In the genomic region with DNA sequence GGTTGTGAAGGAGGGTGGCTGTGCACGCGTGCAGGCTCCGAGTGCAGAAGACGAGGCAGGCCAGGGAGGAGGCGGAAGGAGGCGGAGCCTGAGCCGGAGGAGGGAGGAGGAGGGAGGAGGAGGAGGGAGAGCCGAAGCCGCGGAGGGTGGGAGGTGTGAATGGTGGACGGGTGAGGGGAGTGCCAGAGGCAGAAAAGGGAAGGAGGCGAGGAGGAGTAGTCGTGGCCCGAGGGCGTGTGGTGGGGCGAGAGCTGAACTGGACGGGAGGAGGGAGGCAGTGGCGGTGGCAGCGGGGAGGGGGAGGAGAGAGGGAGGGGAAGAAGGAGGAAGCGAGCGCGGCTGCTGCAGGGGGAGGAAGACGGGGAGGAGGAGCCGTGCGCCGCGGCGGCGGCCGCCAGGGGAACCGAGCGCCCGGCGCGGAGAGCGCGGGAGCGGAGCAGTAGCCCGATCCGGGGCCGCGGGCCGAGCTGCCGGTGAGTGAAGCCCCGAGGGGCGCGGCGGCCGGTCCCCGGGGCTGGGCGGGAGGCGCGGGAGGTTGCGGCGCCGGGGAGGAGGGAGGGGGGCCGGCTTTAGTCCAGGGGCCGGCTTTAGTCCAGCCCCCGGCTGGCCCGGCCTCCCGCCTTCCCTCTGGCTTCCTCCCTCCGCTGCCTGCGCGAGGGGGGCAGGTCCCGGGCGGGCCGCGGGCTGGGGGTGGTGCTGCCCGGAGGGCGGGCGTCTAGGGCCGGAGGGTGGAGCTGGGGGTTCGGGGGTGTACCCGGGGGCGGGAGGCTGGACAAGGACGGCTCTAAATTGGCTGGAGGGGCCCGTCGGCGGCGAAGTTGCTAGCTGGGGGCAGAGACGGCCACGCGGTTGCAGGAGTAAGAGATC, we compare ENCODE assay signal across 8 cellular contexts. TPM values are rescaled to one million over a fixed set of nuclear protein-coding genes. Genes with fewer than 3 reads are reported as not detected.
A peak's percentile ranks its signal among the peaks of the same experiment; 100 is the strongest.
DNase-seq lines count a peak whose midpoint lies in the region; ATAC-seq and TF ChIP-seq lines count a peak whose summit lies in the region.

TMEM164 (plus strand) TSS at position 815 of the 867 bp plus-strand sequence. CDS start 661 bp downstream, outside the sequence.

- H3K27ac ChIP-seq in DOHH2 (ENCODE audit: low read depth, low read length) (peak within 1 kb of the TSS; percentile 49), KOPT-K1 (ENCODE audit: low read depth, low read length, poor library complexity, severe bottlenecking) (peak within 1 kb of the TSS; percentile 73), neural cell (ENCODE audit: low read length) (peak within 1 kb of the TSS; percentile 48), stomach (peak within 1 kb of the TSS; percentile 85 to 97 (median 92))

- peak; percentile 67 for DNase-seq in activated T-helper 9 cell treated with anti-CD3 and anti-CD28 coated beads, Interleukin-2, amount 50 U/mL, for 16 hours (ENCODE audit: low read depth)
- DNase-seq in fibroblast of the conjunctiva (ENCODE audit: low read depth) (peak; percentile 55), stomach (peak; percentile 82)

- peak within 1 kb of the TSS; percentile 19 for H2AFZ ChIP-seq in neural cell (ENCODE audit: low read depth, low read length)

- H3K79me2 ChIP-seq in DOHH2 (ENCODE audit: control insufficient read depth, low read length): peaks cover 6% of the 10 kb centered on the region
- no peaks in the 10 kb centered on the region for H3K79me2 ChIP-seq in neural cell (replicated peaks; ENCODE audit: insufficient read depth, low read length)

- H3K4me2 ChIP-seq in DOHH2 (ENCODE audit: low read length) (peak within 1 kb of the TSS; percentile 74), neural cell (ENCODE audit: low read length) (peak within 1 kb of the TSS; percentile 14)

- no peak for TF ChIP-seq EP300 in neural cell (conservative IDR thresholded peaks at IDR 0.05; ENCODE audit: poor library complexity, severe bottlenecking)
- TF ChIP-seq EP300 in stomach (IDR thresholded peaks at IDR 0.05): no peak

- TF ChIP-seq POLR2A in Raji (IDR thresholded peaks at IDR 0.05; ENCODE audit: insufficient read depth, low read depth, low read length): peak; percentile 64
- no peak for TF ChIP-seq POLR2A in stomach (IDR thresholded peaks at IDR 0.05)

- H4K20me1 ChIP-seq in DOHH2 (ENCODE audit: control insufficient read depth, insufficient read depth, low read depth, low read length) (no peaks in the 10 kb centered on the region), neural cell (ENCODE audit: insufficient read depth) (no peaks in the 10 kb centered on the region)

- H3K27me3 ChIP-seq in DOHH2 (ENCODE audit: control insufficient read depth, low read length) (no peaks in the 10 kb centered on the region), neural cell (ENCODE audit: insufficient read depth, low read depth, low read length) (no peaks in the 10 kb centered on the region), stomach (peaks cover 0 to 18% (median 0%) of the 10 kb centered on the region in 3 donors)

- H3F3A ChIP-seq in DOHH2 (ENCODE audit: control insufficient read depth, insufficient read depth): no peaks in the 10 kb centered on the region
- H3F3A ChIP-seq in neural cell (ENCODE audit: insufficient read depth, low read length, poor library complexity, severe bottlenecking): no peaks in the 10 kb centered on the region

- H3K36me3 ChIP-seq in DOHH2 (ENCODE audit: control insufficient read depth, low read length): no peaks in the 10 kb centered on the region
- peaks cover 32% of the 10 kb centered on the region for H3K36me3 ChIP-seq in KOPT-K1 (ENCODE audit: insufficient read depth, low read length)
- H3K36me3 ChIP-seq in neural cell (ENCODE audit: insufficient read depth, low read length): no peaks in the 10 kb centered on the region
- H3K36me3 ChIP-seq in stomach: no peaks in the 10 kb centered on the region

- TF ChIP-seq CTCF in DOHH2 (IDR thresholded peaks at IDR 0.05; ENCODE audit: low read depth, low read length, poor library complexity, severe bottlenecking): no peak
- no peak for TF ChIP-seq CTCF in neural cell (IDR thresholded peaks at IDR 0.05; ENCODE audit: poor library complexity, severe bottlenecking)
- TF ChIP-seq CTCF in stomach (IDR thresholded peaks at IDR 0.05): peak in 2 of 7 experiments; percentile 10 to 19

- intact Hi-C loops in stomach (cut with DNase I; ENCODE audit: low total_unique reads): no loop called here

- H3K9me3 ChIP-seq in DOHH2 (ENCODE audit: control insufficient read depth, insufficient read depth, low read length) (no peaks in the 10 kb centered on the region), KOPT-K1 (ENCODE audit: insufficient read depth, low read length, poor library complexity, severe bottlenecking) (no peaks in the 10 kb centered on the region), neural cell (ENCODE audit: low read length) (no peaks in the 10 kb centered on the region), stomach (no peaks in the 10 kb centered on the region)

- H3K4me3 ChIP-seq in DOHH2 (ENCODE audit: low read length): peak within 1 kb of the TSS; percentile 82
- H3K4me3 ChIP-seq in neural cell (ENCODE audit: low read length): peak within 1 kb of the TSS; percentile 74
- H3K4me3 ChIP-seq in stomach: peak within 1 kb of the TSS; percentile 58 to 70 (median 66)

- no peak for TF ChIP-seq RAD21 in neural cell (conservative IDR thresholded peaks at IDR 0.05)

- H3K4me1 ChIP-seq in DOHH2 (ENCODE audit: control insufficient read depth, low read length) (peaks cover 16% of the 10 kb centered on the region), stomach (peaks cover 3 to 48% (median 20%) of the 10 kb centered on the region in 4 donors)

- WGBS in stomach, 5 donors: 0 to 33% (median 4%) methylated on average over 24 to 67 of the region's 83 CpGs

- H3K9me2 ChIP-seq in DOHH2 (replicated peaks; ENCODE audit: control insufficient read depth, low read length) (no peaks in the 10 kb centered on the region), neural cell (ENCODE audit: insufficient read depth, low read length) (no peaks in the 10 kb centered on the region)

- H3K9ac ChIP-seq in neural cell (ENCODE audit: low read length): peak within 1 kb of the TSS; percentile 67

- ATAC-seq in GM21737 (IDR thresholded peaks at IDR 0.05; ENCODE audit: unreplicated experiment): peak; percentile 86

TF ChIP-seq in neural cell, 6 proteins besides CTCF, POLR2A, EP300 and RAD21:
- TF ChIP-seq REST (IDR thresholded peaks at IDR 0.05; ENCODE audit: borderline replicate concordance) (peak; percentile 28), MXI1 (conservative IDR thresholded peaks at IDR 0.05; ENCODE audit: poor library complexity, severe bottlenecking) (peak; percentile 16), SMC3 (conservative IDR thresholded peaks at IDR 0.05; ENCODE audit: poor library complexity) (no peak)
TF ChIP-seq in neural cell: peak in this region for 2.

RNA-seq across cellular contexts. Expression of gene TMEM164, which starts in this region (rescaled TPM):
- polyA plus RNA-seq in neural cell (12.5 and 52.8 TPM in 2 replicates), stomach (1 to 10 TPM; 6.3 to 9.8 (median 9.7) TPM)
- 18.3 and 20.5 TPM in 2 replicates for polyA minus RNA-seq in neural cell
- total RNA-seq in stomach: 10 to 100 TPM in 4 of 5 donors, 1 to 10 TPM in 1; 4.9 to 29.7 (median 19.3) TPM

Comparison
In these comparisons a context has a peak if more than half of its experiments do, and no peak if none do; other contexts are left out.
1. Peak in every context shown above with its lines: DNase-seq, ATAC-seq, H3K4me3 ChIP-seq and H3K27ac ChIP-seq.